ENCODE assay signal across 8 cellular contexts in genomic region chr6:125918681-125919566, GRCh38. TPM values are rescaled to one million over a fixed set of nuclear protein-coding genes. Genes with fewer than 3 reads are reported as not detected.
DNase-seq lines count a peak whose midpoint lies in the region; ATAC-seq, FAIRE-seq and TF ChIP-seq lines count a peak whose summit lies in the region.

No MANE protein-coding gene starts in this region.

- no peak for TF ChIP-seq EP300 in K562 (IDR thresholded peaks at IDR 0.05; ENCODE audit: low read length)

- H3K4me1 ChIP-seq in K562 (replicated peaks in 1 of 2; ENCODE audit: control insufficient read depth in 2 of 2, insufficient read depth in 2 of 2, low read length in 2 of 2): peaks cover 6 to 15% of the 10 kb centered on the region in 2 experiments
- H3K4me1 ChIP-seq in BE2C: peaks cover 22% of the 10 kb centered on the region

- in situ Hi-C loops in K562 (cut with MboI): no loop called here

- no peak overlapping the region for H3K4me3 ChIP-seq in K562
- no peak overlapping the region for H3K4me3 ChIP-seq in BE2C (ENCODE audit: low read depth, low read length)

- CTCF ChIA-PET in K562 (lab: Yijun Ruan, JAX; ENCODE audit: low intra/inter-chr PET ratio): no interaction called here

- DNase-seq in DMS153 treated with DMSO at 0.1 percent for 48 hours (lab: John Stamatoyannopoulos, UW; ENCODE audit: unreplicated experiment) (peak; percentile 60), RCC 7860 (ENCODE audit: low spot score) (peak; percentile 46), K562 (ENCODE audit: extremely low read depth in 1 of 4, low spot score in 3 of 4) (peak in 1 of 4 experiments; percentile 16), kidney tubule cell (ENCODE audit: low spot score) (peak; percentile 89), BE2C (no peak)
- DNase-seq in stimulated activated CD4-positive, alpha-beta T cell treated with anti-CD3 and anti-CD28 coated beads, Interleukin-4, amount 100 ng/mL, for 24 hours: peak; percentile 62

- no peaks in the 10 kb centered on the region for H4K20me1 ChIP-seq in K562 (replicated peaks; ENCODE audit: control insufficient read depth, insufficient read depth, low read length)

- 43% methylated on average over 12 of the region's 13 CpGs for WGBS in K562 (ENCODE audit: insufficient coverage, low coverage, missing lambda C conversion rate)

- ATAC-seq in GM19452 (IDR thresholded peaks at IDR 0.05; ENCODE audit: unreplicated experiment) (peak; percentile 98), HG03460 (IDR thresholded peaks at IDR 0.05; ENCODE audit: unreplicated experiment) (peak; percentile 97), K562 (peak; percentile 40)

- H3K27ac ChIP-seq in K562 (ENCODE audit: extremely low read depth, low read depth, low read length): peak overlapping the region; percentile 40; the same call in 2 of the 3 replicates

- intact Hi-C loops in K562 (cut with micrococcal nuclease): no loop called here

- TF ChIP-seq RAD21 in K562 (CRISPR knock-in tag; conservative IDR thresholded peaks at IDR 0.05 in 1 of 2, IDR thresholded peaks at IDR 0.05 in 1 of 2): no peak

- FAIRE-seq in RCC 7860 (lab: Jason Lieb, UNC): no peak
- peak; percentile 35 for FAIRE-seq in K562 (lab: Jason Lieb, UNC)

- H3K9me1 ChIP-seq in K562 (ENCODE audit: control insufficient read depth, insufficient read depth, low read length): no peaks in the 10 kb centered on the region

- POLR2A ChIA-PET in K562 (lab: Yijun Ruan, JAX): interaction anchor here (0.6 to 2.0 kb wide), 6 partner anchors 8 to 67 kb away, joined by 3 to 6 read pairs (median 4); partner anchors contain the start of gene TRMT11

- peak overlapping the region; percentile 35; the same call in 1 of the 2 replicates for H3K4me2 ChIP-seq in K562 (ENCODE audit: insufficient read depth, low read length)

- H3K9ac ChIP-seq in K562 (ENCODE audit: insufficient read depth in 1 of 2, low read depth in 2 of 2, low read length in 2 of 2): peak overlapping the region in 1 of 2 experiments; percentile 12; a peak in 1 of 4 replicates

- H3K27me3 ChIP-seq in K562 (ENCODE audit: control insufficient read depth in 2 of 2, insufficient read depth in 2 of 2, low read length in 2 of 2) (no peaks in the 10 kb centered on the region), BE2C (no peaks in the 10 kb centered on the region)

- H3K9me3 ChIP-seq in K562 (replicated peaks; ENCODE audit: control insufficient read depth, insufficient read depth, low read depth, low read length) (no peaks in the 10 kb centered on the region), BE2C (no peaks in the 10 kb centered on the region)

- TF ChIP-seq CTCF in K562 (IDR thresholded peaks at IDR 0.05 in 2 of 3, conservative IDR thresholded peaks at IDR 0.05 in 1 of 3; ENCODE audit: insufficient read depth in 2 of 3, low read depth in 1 of 3, low read length in 3 of 3) (no peak), BE2C (IDR thresholded peaks at IDR 0.05; ENCODE audit: low read depth, low read length) (no peak)

- no TSS peak for BruUV-seq in K562 (replicated peaks; lab: Mats Ljungman, UMichigan)

- H3K79me2 ChIP-seq in K562 (ENCODE audit: control insufficient read depth, insufficient read depth, low read length): no peaks in the 10 kb centered on the region

- no peak for TF ChIP-seq POLR2A in K562 (conservative IDR thresholded peaks at IDR 0.05)

- H2AFZ ChIP-seq in K562 (ENCODE audit: low read depth, low read length): peak overlapping the region; percentile 68

- H3K36me3 ChIP-seq in K562 (ENCODE audit: control insufficient read depth, insufficient read depth, low read length): peaks cover 54% of the 10 kb centered on the region
- H3K36me3 ChIP-seq in BE2C: peaks cover 93% of the 10 kb centered on the region

TF ChIP-seq in K562, 482 proteins besides CTCF, POLR2A, EP300 and RAD21 (continues in another document):
- TF ChIP-seq ZNF592 (IDR thresholded peaks at IDR 0.05) (peak; percentile 43; the same call in 1 of the 2 replicates), PHB2 (IDR thresholded peaks at IDR 0.05; ENCODE audit: low read depth) (no peak), RFX5 (IDR thresholded peaks at IDR 0.05; ENCODE audit: low read depth, low read length) (no peak), CEBPG (CRISPR knock-in tag; IDR thresholded peaks at IDR 0.05) (no peak), CEBPG (tag; conservative IDR thresholded peaks at IDR 0.05 in 1 of 2, IDR thresholded peaks at IDR 0.05 in 1 of 2) (peak; percentile 52 to 82; a peak in 3 of 4 replicates), SIN3A (IDR thresholded peaks at IDR 0.05; ENCODE audit: borderline replicate concordance in 2 of 2, control insufficient read depth in 1 of 2, low read depth in 2 of 2, low read length in 2 of 2) (no peak), HDAC6 (IDR thresholded peaks at IDR 0.05; ENCODE audit: low read depth, low read length) (no peak), RBM34 (IDR thresholded peaks at IDR 0.05; ENCODE audit: borderline replicate concordance, insufficient read depth, low read length) (no peak), FOXP1 (CRISPR knock-in tag; IDR thresholded peaks at IDR 0.05) (no peak), ZFP36 (IDR thresholded peaks at IDR 0.05; ENCODE audit: low read depth, low read length, partially characterized antibody) (peak; percentile 32), WHSC1 (IDR thresholded peaks at IDR 0.05; ENCODE audit: low read length) (no peak), NKRF (IDR thresholded peaks at IDR 0.05; ENCODE audit: borderline replicate concordance) (no peak), KDM2B (CRISPR knock-in tag; IDR thresholded peaks at IDR 0.05) (no peak), HDAC2 (IDR thresholded peaks at IDR 0.05) (no peak)

RNA-seq across cellular contexts. Expression of gene HINT3, which starts 37.6 kb away (rescaled TPM):
- total RNA-seq in K562 (2011; cell fraction: chromatin; rRNA removed; ENCODE audit: low replicate concordance): 1.1 and 2.9 TPM in 2 replicates
- 1.2 and 1.3 TPM in 2 replicates for total RNA-seq in K562 (2011; cell fraction: nucleolus; rRNA removed)
- total RNA-seq in K562 (2011; cell fraction: nucleoplasm; rRNA removed): 2.2 and 4.0 TPM in 2 replicates
- total RNA-seq in K562 (2014; rRNA removed) (11.8 and 13.7 TPM in 2 replicates), K562 (2014; rRNA removed; fragmentation: Illumina TruSeq; extraction: Trizol) (16.6 and 16.9 TPM in 2 replicates), K562 (2015; rRNA removed; fragmentation: Illumina TruSeq; extraction: Trizol) (14.6 and 16.2 TPM in 2 replicates), K562 (2021) (10.8 and 11.3 TPM in 2 replicates)
- polyA plus RNA-seq in K562 (2011; rRNA removed) (4.7 and 5.1 TPM in 2 replicates), K562 (2014; fragmentation: Illumina TruSeq; extraction: Trizol) (12.6 and 13.7 TPM in 2 replicates), K562 (2014; fragmentation: Nextera tagmentation; extraction: Ambion mirVana) (1 to 10 TPM; 1.4 to 1.9 TPM), K562 (2014; rRNA removed) (7.6 and 8.9 TPM in 2 replicates)
- polyA plus RNA-seq in K562 (2011; cell fraction: cytosol; rRNA removed): 2.4 and 2.8 TPM in 2 replicates
- polyA plus RNA-seq in K562 (2011; cell fraction: nucleus; rRNA removed): 0.98 and 1.3 TPM in 2 replicates
- 15.3 and 21.7 TPM in 2 replicates for polyA plus RNA-seq in K562 (2012)
- polyA minus RNA-seq in K562 (2011; rRNA and poly(A)+ RNA removed): 3.1 and 4.7 TPM in 2 replicates
- 3.5 and 6.0 TPM in 2 replicates for polyA minus RNA-seq in K562 (2011; cell fraction: cytosol; rRNA and poly(A)+ RNA removed)
- 1.3 and 2.2 TPM in 2 replicates for polyA minus RNA-seq in K562 (2011; cell fraction: nucleus; rRNA and poly(A)+ RNA removed)
- 15.8 TPM for polyA plus RNA-seq in BE2C (2012; ENCODE audit: insufficient read depth, insufficient read length, low read depth)

Comparison
In these comparisons a context has a peak if more than half of its experiments do, and no peak if none do; other contexts are left out.
1. ATAC-seq: peak in every context shown above with its lines; median percentile 98 in GM19452; 97 in HG03460; 40 in K562.